ENCODE assay signal across 17 cellular contexts in the genomic region with DNA sequence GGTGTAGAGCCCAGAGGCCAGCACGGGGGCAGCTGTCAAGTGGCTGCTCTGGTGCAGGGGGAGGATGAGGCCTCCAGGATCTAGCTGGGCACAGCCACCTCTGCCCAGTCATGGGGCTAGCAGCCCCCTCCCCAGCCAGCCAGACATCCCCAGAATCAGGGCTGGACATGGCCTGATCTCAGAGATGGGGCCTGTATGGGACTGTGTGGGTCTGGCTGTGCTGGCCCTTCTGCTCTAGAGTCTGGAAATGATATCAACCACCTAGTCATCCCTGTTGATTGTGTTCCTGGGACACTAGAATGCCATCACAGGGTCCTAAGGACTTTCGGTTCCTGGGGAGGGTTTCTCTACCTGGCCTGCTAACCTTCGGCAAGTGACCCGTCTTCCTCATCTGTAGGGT. TPM values are rescaled to one million over a fixed set of nuclear protein-coding genes. Genes with fewer than 3 reads are reported as not detected.
"Had no signal": no experiment of that assay in that cellular context is flagged by ENCODE, and none has a peak within 500 bp of the region (broad histone marks: within the 10 kb centered on the region; RNA-seq: fewer than 3 reads in every experiment).

No MANE protein-coding gene starts in this region.

- H3K27ac ChIP-seq: coronary artery, lower lobe of right lung, neutrophil, pancreas, right atrium auricular region, skin epidermis, spleen, transverse colon had no signal

- H3K4me3 ChIP-seq: coronary artery, lower lobe of right lung, pancreas, right atrium auricular region, skin epidermis, spleen, transverse colon had no signal

- H3K9me3 ChIP-seq: lower lobe of right lung, neutrophil, pancreas, right atrium auricular region, spleen, transverse colon had no signal

- DNase-seq: dermis blood vessel endothelial cell; effector memory CD8-positive, alpha-beta T cell; erythroblast; left ventricle myocardium superior; lower lobe of right lung; natural killer cell; spleen; stimulated activated naive CD8-positive, alpha-beta T cell treated with anti-CD3 and anti-CD28 coated beads, Interleukin-15, Interleukin-2, amounts not matched to agents 100 U/mL and 50 U/mL, for 24 hours; transverse colon had no signal

- ATAC-seq: effector memory CD8-positive, alpha-beta T cell; left ventricle myocardium superior; lower lobe of right lung; natural killer cell; pancreas; stimulated activated memory B cell treated with anti-CD40 and anti-IgM and Interleukin-4, amounts not matched to agents 10 μg/mL and 1 μg/mL and 100 μg/mL, for 72 hours; stimulated activated naive CD8-positive, alpha-beta T cell treated with anti-CD3 and anti-CD28 coated beads, Interleukin-15, Interleukin-2, amounts not matched to agents 100 U/mL and 50 U/mL, for 24 hours had no signal

- H3K4me1 ChIP-seq: pancreas had no signal

- H3K36me3 ChIP-seq: lower lobe of right lung, neutrophil, pancreas, right atrium auricular region, spleen, transverse colon had no signal

- H3K27me3 ChIP-seq: pancreas, right atrium auricular region had no signal

RNA-seq across cellular contexts. Expression of a gene that starts 2.8 kb away (rescaled TPM):
- total RNA-seq: dermis blood vessel endothelial cell, lower lobe of right lung, mononuclear cell, natural killer cell, omental fat pad had no signal
